ENCODE assay signal across 1 cellular context in genomic region chr5:26518065-26518464, GRCh38.
TF ChIP-seq lines count a peak whose summit lies in the region.

No MANE protein-coding gene starts in this region.

TF ChIP-seq in GM23338, 12 proteins besides CTCF, POLR2A, EP300 and RAD21:
- no peak for TF ChIP-seq REST (IDR thresholded peaks at IDR 0.05; ENCODE audit: unreplicated experiment)
- TF ChIP-seq POLR2AphosphoS5 (IDR thresholded peaks at IDR 0.05; ENCODE audit: low read depth) = no peak
- no peak for TF ChIP-seq ZNF114 (CRISPR knock-in tag; IDR thresholded peaks at IDR 0.05)
- TF ChIP-seq JUNB (IDR thresholded peaks at IDR 0.05; ENCODE audit: unreplicated experiment) = no peak
- no peak for TF ChIP-seq EZH2phosphoT487 (IDR thresholded peaks at IDR 0.05; ENCODE audit: unreplicated experiment)
- no peak for TF ChIP-seq CREB1 (CRISPR knock-in tag; IDR thresholded peaks at IDR 0.05; ENCODE audit: low read depth)
- no peak for TF ChIP-seq ZNF462 (CRISPR knock-in tag; IDR thresholded peaks at IDR 0.05)
- no peak for TF ChIP-seq NANOG (IDR thresholded peaks at IDR 0.05; ENCODE audit: borderline replicate concordance)
